ENCODE assay signal across 13 cellular contexts in the genomic region with DNA sequence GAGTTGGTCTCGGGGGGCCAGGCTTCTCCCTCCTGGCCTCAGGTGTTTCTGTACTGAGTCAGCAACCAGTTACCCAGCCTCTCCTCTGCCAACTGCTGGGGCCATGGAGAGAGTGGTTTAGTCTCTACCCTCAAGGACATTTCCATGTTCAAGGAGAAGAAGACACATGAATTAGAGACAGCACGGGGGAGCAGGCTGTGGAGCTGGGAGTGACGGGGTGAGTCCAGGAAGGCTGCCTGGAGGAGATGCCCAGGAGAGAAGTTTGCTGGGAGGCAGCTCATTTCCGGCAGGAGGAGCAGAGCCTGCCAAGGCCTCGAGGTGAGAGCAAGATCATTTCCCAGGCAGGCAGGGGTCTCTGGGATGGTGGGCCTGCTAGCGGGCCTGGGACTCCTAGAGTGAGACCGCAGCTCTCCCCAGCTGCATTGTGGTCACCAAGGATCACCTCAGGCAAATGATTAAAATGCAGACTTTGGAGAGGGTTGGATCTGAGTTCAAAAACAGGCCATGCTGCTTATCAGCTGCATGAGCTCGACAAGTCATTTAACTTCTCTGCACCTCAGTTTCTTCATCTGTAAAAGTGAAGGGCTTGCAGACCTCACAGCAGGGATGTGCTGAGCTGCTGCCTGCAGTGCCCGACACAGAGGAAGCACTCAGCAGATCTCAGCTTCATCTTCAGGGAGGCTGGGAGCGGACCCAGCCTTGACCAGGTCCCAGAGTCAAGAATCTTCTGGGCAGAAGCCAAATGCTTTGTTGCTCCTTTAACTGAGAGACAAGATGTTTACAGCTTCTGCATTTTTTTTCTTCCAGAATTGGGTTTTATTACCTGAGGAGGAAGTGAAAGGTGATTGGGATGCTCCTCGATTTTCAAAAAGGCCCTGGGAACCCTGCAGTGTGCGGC. TPM values are rescaled to one million over a fixed set of nuclear protein-coding genes. Genes with fewer than 3 reads are reported as not detected.
DNase-seq lines count a peak whose midpoint lies in the region; ATAC-seq and TF ChIP-seq lines count a peak whose summit lies in the region.
"Had no signal": no experiment of that assay in that cellular context is flagged by ENCODE, and none has a peak within 500 bp of the region (broad histone marks: within the 10 kb centered on the region; RNA-seq: fewer than 3 reads in every experiment).

No MANE protein-coding gene starts in this region.

- H3K4me3 Mint-ChIP-seq in activated CD4-positive, alpha-beta T cell treated with anti-CD3 and anti-CD28 coated beads, Interleukin-2, amount 10 ng/mL, durations not matched to agents 7 days and 5 days: no peak overlapping the region
- H3K4me3 Mint-ChIP-seq in activated T-helper 2 cell treated with anti-CD3 and anti-CD28 coated beads, Interferon-gamma antibody, Interleukin-2, Interleukin-4, amounts not matched to agents 10 μg/mL and 5 μg/mL and 100 μg/mL, durations not matched to agents 14 hours and 24 hours and 36 hours (ENCODE audit: low read depth): peak overlapping the region; percentile 66

- CTCF ChIA-PET in activated CD4-positive, alpha-beta T cell treated with anti-CD3 and anti-CD28 coated beads, Interleukin-2, amount 10 ng/mL, durations not matched to agents 7 days and 5 days (lab: Charles Lee): interaction anchor here (1.1 to 1.5 kb wide), 3 partner anchors 12 to 83 kb away, joined by 3 to 4 read pairs (median 3); no protein-coding TSS in a partner anchor

- H3K4me1 ChIP-seq in liver (ENCODE audit: control insufficient read depth in 4 of 4, insufficient read depth in 4 of 4, low read length in 3 of 4): peaks cover 9 to 78% (median 48%) of the 10 kb centered on the region in 4 donors
- peaks cover 0 to 100% (median 79%) of the 10 kb centered on the region in 4 donors for H3K4me1 ChIP-seq in tibial nerve

- no peaks in the 10 kb centered on the region for H3K27me3 ChIP-seq in liver (ENCODE audit: control insufficient read depth in 4 of 4, insufficient read depth in 4 of 4, low read length in 3 of 4)
- H3K27me3 ChIP-seq in tibial nerve: no peaks in the 10 kb centered on the region
- H3K27me3 ChIP-seq: thyroid gland had no signal

- no peak for TF ChIP-seq CTCF in liver (IDR thresholded peaks at IDR 0.05; ENCODE audit: low read depth, low read length, missing input control)
- TF ChIP-seq CTCF in tibial nerve (IDR thresholded peaks at IDR 0.05): no peak

- peaks cover 40% of the 10 kb centered on the region for H3K4me1 Mint-ChIP-seq in activated CD4-positive, alpha-beta T cell treated with anti-CD3 and anti-CD28 coated beads, Interleukin-2, amount 10 ng/mL, durations not matched to agents 7 days and 5 days
- H3K4me1 Mint-ChIP-seq in activated T-helper 2 cell treated with anti-CD3 and anti-CD28 coated beads, Interferon-gamma antibody, Interleukin-2, Interleukin-4, amounts not matched to agents 10 μg/mL and 5 μg/mL and 100 μg/mL, durations not matched to agents 14 hours and 24 hours and 36 hours (ENCODE audit: low read depth): peaks cover 41% of the 10 kb centered on the region

- ATAC-seq in GM19035 (IDR thresholded peaks at IDR 0.05; ENCODE audit: unreplicated experiment) (no peak), GM18858 (IDR thresholded peaks at IDR 0.05; ENCODE audit: unreplicated experiment) (no peak)

- H3K9me3 ChIP-seq in liver (ENCODE audit: control insufficient read depth in 4 of 4, low read length in 3 of 4) (no peaks in the 10 kb centered on the region), tibial nerve (no peaks in the 10 kb centered on the region)
- H3K9me3 ChIP-seq: thyroid gland had no signal

- no peak for TF ChIP-seq POLR2A in tibial nerve (IDR thresholded peaks at IDR 0.05)

- no peak overlapping the region for H3K4me3 ChIP-seq in liver (ENCODE audit: low read depth in 1 of 3, low read length in 3 of 3)
- no peak overlapping the region for H3K4me3 ChIP-seq in tibial nerve
- H3K4me3 ChIP-seq: PC-9, thyroid gland had no signal

- POLR2A ChIA-PET in activated CD4-positive, alpha-beta T cell treated with anti-CD3 and anti-CD28 coated beads, Interleukin-2, amount 10 ng/mL, durations not matched to agents 7 days and 5 days (lab: Charles Lee): no interaction called here

- no peak for TF ChIP-seq EP300 in tibial nerve (IDR thresholded peaks at IDR 0.05)

- no peak for DNase-seq in activated CD4-positive, alpha-beta T cell treated with anti-CD3 and anti-CD28 coated beads, Interleukin-2, amount 10 ng/mL, durations not matched to agents 7 days and 5 days
- DNase-seq in activated CD4-positive, alpha-beta T cell treated with anti-CD3 and anti-CD28 coated beads for 4 hours: no peak
- no peak for DNase-seq in activated T-helper 2 cell treated with anti-CD3 and anti-CD28 coated beads, Interferon-gamma antibody, Interleukin-2, Interleukin-4, amounts not matched to agents 10 μg/mL and 5 μg/mL and 100 μg/mL, durations not matched to agents 14 hours and 24 hours and 36 hours (ENCODE audit: low spot score)
- DNase-seq in tibial nerve (ENCODE audit: low spot score in 2 of 2): no peak
- no peak for DNase-seq in GDM1 (lab: John Stamatoyannopoulos, UW)
- DNase-seq: GOT3, NCI-H1092, small intestine, thyroid gland had no signal

- H3K27ac ChIP-seq in liver (ENCODE audit: low read depth in 1 of 2, low read length in 2 of 2) (peak overlapping the region; percentile 0 to 7), tibial nerve (peak overlapping the region; percentile 53 to 98 (median 81))
- H3K27ac ChIP-seq: PC-9, thyroid gland had no signal

- no peak for TF ChIP-seq RAD21 in liver (IDR thresholded peaks at IDR 0.05)

- H3K27ac Mint-ChIP-seq in activated CD4-positive, alpha-beta T cell treated with anti-CD3 and anti-CD28 coated beads, Interleukin-2, amount 10 ng/mL, durations not matched to agents 7 days and 5 days: peak overlapping the region; percentile 28
- H3K27ac Mint-ChIP-seq in activated T-helper 2 cell treated with anti-CD3 and anti-CD28 coated beads, Interferon-gamma antibody, Interleukin-2, Interleukin-4, amounts not matched to agents 10 μg/mL and 5 μg/mL and 100 μg/mL, durations not matched to agents 14 hours and 24 hours and 36 hours: peak overlapping the region; percentile 52

- H3K36me3 Mint-ChIP-seq in activated CD4-positive, alpha-beta T cell treated with anti-CD3 and anti-CD28 coated beads, Interleukin-2, amount 10 ng/mL, durations not matched to agents 7 days and 5 days (ENCODE audit: low read depth): no peaks in the 10 kb centered on the region
- H3K36me3 Mint-ChIP-seq in activated T-helper 2 cell treated with anti-CD3 and anti-CD28 coated beads, Interferon-gamma antibody, Interleukin-2, Interleukin-4, amounts not matched to agents 10 μg/mL and 5 μg/mL and 100 μg/mL, durations not matched to agents 14 hours and 24 hours and 36 hours (ENCODE audit: low read depth): peaks cover 25% of the 10 kb centered on the region

- H3K9me3 Mint-ChIP-seq in activated CD4-positive, alpha-beta T cell treated with anti-CD3 and anti-CD28 coated beads, Interleukin-2, amount 10 ng/mL, durations not matched to agents 7 days and 5 days: no peaks in the 10 kb centered on the region
- H3K9me3 Mint-ChIP-seq in activated T-helper 2 cell treated with anti-CD3 and anti-CD28 coated beads, Interferon-gamma antibody, Interleukin-2, Interleukin-4, amounts not matched to agents 10 μg/mL and 5 μg/mL and 100 μg/mL, durations not matched to agents 14 hours and 24 hours and 36 hours: no peaks in the 10 kb centered on the region

- H3K9ac ChIP-seq in liver (ENCODE audit: low read depth in 1 of 2, low read length in 2 of 2): no peak overlapping the region

- WGBS in liver: 86% methylated on average over 12 of the region's 12 CpGs
- WGBS in tibial nerve, 2 donors: 51 to 57% methylated on average over 10 to 12 of the region's 12 CpGs

- intact Hi-C loops in activated T-helper 2 cell treated with anti-CD3 and anti-CD28 coated beads, Interferon-gamma antibody, Interleukin-2, Interleukin-4, amounts not matched to agents 10 μg/mL and 5 μg/mL and 100 μg/mL, durations not matched to agents 14 hours and 24 hours and 36 hours (cut with micrococcal nuclease): no loop called here

- H3K27me3 Mint-ChIP-seq in activated CD4-positive, alpha-beta T cell treated with anti-CD3 and anti-CD28 coated beads, Interleukin-2, amount 10 ng/mL, durations not matched to agents 7 days and 5 days: no peaks in the 10 kb centered on the region
- H3K27me3 Mint-ChIP-seq in activated T-helper 2 cell treated with anti-CD3 and anti-CD28 coated beads, Interferon-gamma antibody, Interleukin-2, Interleukin-4, amounts not matched to agents 10 μg/mL and 5 μg/mL and 100 μg/mL, durations not matched to agents 14 hours and 24 hours and 36 hours (ENCODE audit: low read depth): no peaks in the 10 kb centered on the region

- H3K36me3 ChIP-seq in liver (ENCODE audit: control insufficient read depth in 4 of 4, insufficient read depth in 3 of 4, low read depth in 1 of 4, low read length in 3 of 4): no peaks in the 10 kb centered on the region
- no peaks in the 10 kb centered on the region for H3K36me3 ChIP-seq in tibial nerve
- H3K36me3 ChIP-seq: thyroid gland had no signal

TF ChIP-seq in liver, 16 proteins besides CTCF, POLR2A, EP300 and RAD21 (continues in another document):
- no peak for TF ChIP-seq FOXA2 (IDR thresholded peaks at IDR 0.05)
- TF ChIP-seq GABPA (IDR thresholded peaks at IDR 0.05 in 1 of 2, conservative IDR thresholded peaks at IDR 0.05 in 1 of 2): no peak
- TF ChIP-seq RXRA (IDR thresholded peaks at IDR 0.05): no peak
- TF ChIP-seq ATF3 (IDR thresholded peaks at IDR 0.05): no peak
- no peak for TF ChIP-seq EGR1 (IDR thresholded peaks at IDR 0.05; ENCODE audit: low read depth in 2 of 2)
- no peak for TF ChIP-seq YY1 (IDR thresholded peaks at IDR 0.05)
- TF ChIP-seq, protein P1, sequence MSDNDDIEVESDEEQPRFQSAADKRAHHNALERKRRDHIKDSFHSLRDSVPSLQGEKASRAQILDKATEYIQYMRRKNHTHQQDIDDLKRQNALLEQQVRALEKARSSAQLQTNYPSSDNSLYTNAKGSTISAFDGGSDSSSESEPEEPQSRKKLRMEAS (IDR thresholded peaks at IDR 0.05): no peak

RNA-seq across cellular contexts. Expression of gene NEK6, which starts 35.2 kb away (rescaled TPM):
- 1 to 10 TPM; 7.0 to 8.0 TPM for total RNA-seq in activated CD4-positive, alpha-beta T cell treated with anti-CD3 and anti-CD28 coated beads, Interleukin-2, amount 10 ng/mL, durations not matched to agents 7 days and 5 days
- total RNA-seq in activated T-helper 2 cell treated with anti-CD3 and anti-CD28 coated beads, Interferon-gamma antibody, Interleukin-2, Interleukin-4, amounts not matched to agents 10 μg/mL and 5 μg/mL and 100 μg/mL, durations not matched to agents 14 hours and 24 hours and 36 hours: 44.6 and 47.7 TPM in 2 replicates
- 10 to 100 TPM; 36.4 to 48.5 TPM for total RNA-seq in liver
- polyA plus RNA-seq in liver: 10 to 100 TPM; 32.5 to 49.7 TPM
- total RNA-seq in tibial nerve: 10 to 100 TPM; 25.3 to 53.1 (median 43.3) TPM
